In the genomic region with DNA sequence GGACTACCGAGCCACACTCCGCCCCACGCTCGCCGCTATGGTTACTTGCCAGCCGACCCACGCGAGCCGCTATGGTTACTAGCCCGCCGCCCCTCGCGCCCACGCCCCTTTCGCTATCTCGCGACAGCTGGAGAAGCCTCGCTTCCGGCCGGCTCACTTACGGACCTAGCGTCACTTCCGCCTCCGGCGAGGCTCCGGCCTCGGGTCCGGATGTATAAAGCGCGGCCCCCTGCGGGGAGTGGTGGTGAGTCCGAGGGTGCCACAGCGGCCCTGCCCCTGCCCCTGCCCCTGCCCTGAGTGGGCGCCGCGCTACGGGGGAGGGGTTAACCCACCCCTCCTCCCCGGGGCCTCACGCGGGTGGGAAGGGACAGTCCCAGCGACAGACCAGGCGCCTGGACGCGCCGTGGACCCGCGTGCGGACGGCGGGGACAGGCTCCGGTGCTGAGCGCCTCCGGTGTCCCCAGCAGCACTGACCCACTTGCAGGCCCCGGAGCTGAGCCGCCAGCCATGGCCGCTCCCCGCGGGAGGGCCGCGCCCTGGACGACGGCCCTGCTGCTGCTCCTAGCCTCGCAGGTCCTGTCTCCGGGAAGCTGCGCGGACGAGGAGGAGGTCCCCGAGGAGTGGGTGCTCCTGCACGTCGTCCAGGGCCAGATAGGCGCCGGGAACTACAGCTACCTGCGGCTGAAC, we compare ENCODE assay signal across 8 cellular contexts.
A peak's percentile ranks its signal among the peaks of the same experiment; 100 is the strongest.
DNase-seq lines count a peak whose midpoint lies in the region; ATAC-seq and TF ChIP-seq lines count a peak whose summit lies in the region.

Gene C6orf120, plus strand, starts transcription at position 174 of the 687 bp plus-strand sequence. Its CDS starts 334 bp downstream, at position 508.
Gene WDR27, minus strand, starts transcription at position 77 of the 687 bp plus-strand sequence. CDS start 13,024 bp downstream, outside the sequence.

- DNase-seq in AG08396 (ENCODE audit: low spot score) (peak; percentile 98), NCI-H345 (lab: John Stamatoyannopoulos, UW) (peak; percentile 98), iris pigment epithelial cell (ENCODE audit: low read depth) (peak; percentile 97)
- peak; percentile 93 to 97 (median 95) for DNase-seq in activated CD4-positive, CD25-positive, alpha-beta regulatory T cell (lab: John Stamatoyannopoulos, UW)
- DNase-seq in central memory CD4-positive, alpha-beta T cell = peak; percentile 95
- DNase-seq in stimulated activated CD4-positive, alpha-beta T cell treated with anti-CD3 and anti-CD28 coated beads, Interleukin-12 subunit alpha, Interleukin-12 subunit beta, amount 100 ng/mL, for 4 hours = peak; percentile 99

- in situ Hi-C loops in GM18951 (cut with MboI; ENCODE audit: low sequenced_read_pairs, unreplicated experiment) = no loop called here

- ATAC-seq in HG03196 (IDR thresholded peaks at IDR 0.05; ENCODE audit: unreplicated experiment) = peak; percentile 94

- TF ChIP-seq POLR2A in GM18951 (IDR thresholded peaks at IDR 0.05; ENCODE audit: extremely low read depth, insufficient read depth, insufficient read length) = peak; percentile 90

Comparison
In these comparisons a context has a peak if more than half of its experiments do, and no peak if none do; other contexts are left out.
1. Peak in every context shown above with its lines: DNase-seq and ATAC-seq.